Comparison of ENCODE assay signal across 23 cellular contexts in the genomic region with DNA sequence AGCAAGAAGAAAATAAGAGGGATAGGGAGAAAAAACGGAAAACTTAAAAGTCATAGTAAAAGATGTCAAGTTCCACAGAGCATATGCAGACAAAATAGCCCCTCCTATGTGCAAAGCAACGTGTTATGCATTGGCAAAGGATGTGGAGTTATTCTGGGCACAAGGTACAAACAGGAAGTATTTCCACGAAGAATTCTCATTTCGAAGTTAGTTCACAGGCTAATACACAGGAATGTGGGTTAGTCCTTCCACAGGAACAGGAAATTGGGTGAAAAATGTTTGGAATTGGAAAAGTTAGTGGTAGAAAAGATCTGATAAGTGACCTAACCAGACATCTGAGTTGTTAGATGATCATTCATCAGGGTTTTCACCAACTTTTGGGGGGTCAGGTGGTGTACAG.
A peak's percentile ranks its signal among the peaks of the same experiment; 100 is the strongest.
DNase-seq lines count a peak whose midpoint lies in the region; ATAC-seq and TF ChIP-seq lines count a peak whose summit lies in the region.
"Had no signal": no experiment of that assay in that cellular context is flagged by ENCODE, and none has a peak within 500 bp of the region (broad histone marks: within the 10 kb centered on the region; RNA-seq: fewer than 3 reads in every experiment).

No MANE protein-coding gene starts in this region.

- no peak overlapping the region for H3K4me3 ChIP-seq in adipocyte (ENCODE audit: low read length)
- H3K4me3 ChIP-seq in mesendoderm (ENCODE audit: low read length) = no peak overlapping the region
- no peak overlapping the region for H3K4me3 ChIP-seq in tibial artery
- H3K4me3 ChIP-seq: K562, psoas muscle had no signal

- H4K5ac ChIP-seq in mesendoderm (ENCODE audit: low read length) = no peak overlapping the region

- H3K79me1 ChIP-seq in mesendoderm (ENCODE audit: low read length) = no peaks in the 10 kb centered on the region

- DNase-seq in EH (ENCODE audit: low read depth) (peak; percentile 59), adipocyte (ENCODE audit: low read depth) (peak; percentile 47), mesendoderm (peak; percentile 4), tibial artery (no peak), NCI-H187 treated with DMSO at 0.1 percent for 48 hours (lab: John Stamatoyannopoulos, UW) (no peak), HK-2 (ENCODE audit: unreplicated experiment) (no peak)
- no peak for DNase-seq in stimulated activated effector memory CD8-positive, alpha-beta T cell treated with anti-CD3 and anti-CD28 coated beads, Interleukin-12 subunit alpha, Interleukin-12 subunit beta, amount 100 ng/mL, for 72 hours (ENCODE audit: low spot score in 2 of 2)
- DNase-seq: activated CD4-positive, alpha-beta T cell treated with anti-CD3 and anti-CD28 coated beads for 36 hours; activated gamma-delta T cell; activated naive CD8-positive, alpha-beta T cell treated with anti-CD3 and anti-CD28 coated beads, Interleukin-2, amount 50 U/mL, for 24 hours; activated T-cell treated with anti-CD3 and anti-CD28 coated beads, Interleukin-2, amount 50 U/mL, for 1 hour; brain microvascular endothelial cell; DMS153; endodermal cell; GDM1; kidney; MM.1S; NCI-H1436 treated with DMSO at 0.1 percent for 48 hours; psoas muscle; small intestine; stimulated activated CD4-positive, alpha-beta T cell treated with anti-CD3 and anti-CD28 coated beads, Interleukin-2, amount 100 ng/mL, for 24 hours; T-helper 17 cell had no signal

- H3K27ac Mint-ChIP-seq in stimulated activated effector memory CD8-positive, alpha-beta T cell treated with anti-CD3 and anti-CD28 coated beads, Interleukin-12 subunit alpha, Interleukin-12 subunit beta, amount 100 ng/mL, for 72 hours = no peak overlapping the region
- H3K27ac Mint-ChIP-seq: activated CD4-positive, alpha-beta T cell treated with anti-CD3 and anti-CD28 coated beads for 36 hours; activated naive CD8-positive, alpha-beta T cell treated with anti-CD3 and anti-CD28 coated beads, Interleukin-2, amount 50 U/mL, for 24 hours; endodermal cell; T-helper 17 cell had no signal

- H3K4me3 Mint-ChIP-seq in stimulated activated effector memory CD8-positive, alpha-beta T cell treated with anti-CD3 and anti-CD28 coated beads, Interleukin-12 subunit alpha, Interleukin-12 subunit beta, amount 100 ng/mL, for 72 hours = no peak overlapping the region
- H3K4me3 Mint-ChIP-seq: activated CD4-positive, alpha-beta T cell treated with anti-CD3 and anti-CD28 coated beads for 36 hours; activated naive CD8-positive, alpha-beta T cell treated with anti-CD3 and anti-CD28 coated beads, Interleukin-2, amount 50 U/mL, for 24 hours; endodermal cell; T-helper 17 cell had no signal

- H3K56ac ChIP-seq in mesendoderm (ENCODE audit: low read length) = no peak overlapping the region

- no peak for ATAC-seq in stimulated activated effector memory CD8-positive, alpha-beta T cell treated with anti-CD3 and anti-CD28 coated beads, Interleukin-12 subunit alpha, Interleukin-12 subunit beta, amount 100 ng/mL, for 72 hours
- ATAC-seq: activated CD4-positive, alpha-beta T cell treated with anti-CD3 and anti-CD28 coated beads for 36 hours; activated naive CD8-positive, alpha-beta T cell treated with anti-CD3 and anti-CD28 coated beads, Interleukin-2, amount 50 U/mL, for 24 hours; K562; psoas muscle; T-helper 17 cell had no signal

- H3K36me3 ChIP-seq in adipocyte (ENCODE audit: control insufficient read depth, insufficient read depth, low read length, severe bottlenecking) (peaks cover 40% of the 10 kb centered on the region), mesendoderm (ENCODE audit: control insufficient read depth, insufficient read depth, low read length) (no peaks in the 10 kb centered on the region), tibial artery (no peaks in the 10 kb centered on the region)
- H3K36me3 ChIP-seq: brain microvascular endothelial cell had no signal

- H3K4ac ChIP-seq in mesendoderm (ENCODE audit: low read depth, low read length) = no peak overlapping the region

- no peak overlapping the region for H3K4me2 ChIP-seq in mesendoderm (ENCODE audit: low read length)

- H3K36me3 Mint-ChIP-seq in stimulated activated effector memory CD8-positive, alpha-beta T cell treated with anti-CD3 and anti-CD28 coated beads, Interleukin-12 subunit alpha, Interleukin-12 subunit beta, amount 100 ng/mL, for 72 hours = no peaks in the 10 kb centered on the region

- H3K4me1 ChIP-seq in adipocyte (ENCODE audit: control insufficient read depth, insufficient read depth, low read length) (peaks cover 93% of the 10 kb centered on the region), mesendoderm (ENCODE audit: control insufficient read depth, low read depth, low read length) (no peaks in the 10 kb centered on the region), tibial artery (peaks cover 0 to 91% (median 52%) of the 10 kb centered on the region in 4 donors)

- H3K27ac ChIP-seq in mesendoderm (ENCODE audit: low read depth, low read length) (no peak overlapping the region), tibial artery (peak overlapping the region; percentile 71 to 84)
- H3K27ac ChIP-seq: brain microvascular endothelial cell, psoas muscle had no signal

- H3K4me1 Mint-ChIP-seq in stimulated activated effector memory CD8-positive, alpha-beta T cell treated with anti-CD3 and anti-CD28 coated beads, Interleukin-12 subunit alpha, Interleukin-12 subunit beta, amount 100 ng/mL, for 72 hours = no peaks in the 10 kb centered on the region
- H3K4me1 Mint-ChIP-seq: activated CD4-positive, alpha-beta T cell treated with anti-CD3 and anti-CD28 coated beads for 36 hours; T-helper 17 cell had no signal

- H3K27me3 ChIP-seq in adipocyte (replicated peaks; ENCODE audit: control insufficient read depth, insufficient read depth, low read length) = no peaks in the 10 kb centered on the region
- no peaks in the 10 kb centered on the region for H3K27me3 ChIP-seq in mesendoderm (ENCODE audit: insufficient read depth, low read length, poor library complexity)
- H3K27me3 ChIP-seq in tibial artery = no peaks in the 10 kb centered on the region
- H3K27me3 ChIP-seq: brain microvascular endothelial cell had no signal

- no peak overlapping the region for H3K23ac ChIP-seq in mesendoderm (ENCODE audit: low read length)

- H2BK120ac ChIP-seq in mesendoderm (ENCODE audit: low read depth, low read length) = no peak overlapping the region

- intact Hi-C loops in tibial artery (cut with DNase I; ENCODE audit: low total_unique reads) = no loop called here

- no peak overlapping the region for H2BK5ac ChIP-seq in mesendoderm (ENCODE audit: low read length)

- no peak overlapping the region for H2AK5ac ChIP-seq in mesendoderm (ENCODE audit: low read length)

- H3K9ac ChIP-seq in adipocyte (ENCODE audit: low read length) = peak overlapping the region; percentile 86
- no peak overlapping the region for H3K9ac ChIP-seq in mesendoderm (ENCODE audit: low read length)

- no peak overlapping the region for H3K18ac ChIP-seq in mesendoderm (ENCODE audit: low read length)

- H3K9me3 ChIP-seq in adipocyte (ENCODE audit: control insufficient read depth, low read length) (no peaks in the 10 kb centered on the region), tibial artery (no peaks in the 10 kb centered on the region)
- H3K9me3 ChIP-seq: psoas muscle had no signal

- no peaks in the 10 kb centered on the region for H3K9me3 Mint-ChIP-seq in stimulated activated effector memory CD8-positive, alpha-beta T cell treated with anti-CD3 and anti-CD28 coated beads, Interleukin-12 subunit alpha, Interleukin-12 subunit beta, amount 100 ng/mL, for 72 hours
- H3K9me3 Mint-ChIP-seq: activated naive CD8-positive, alpha-beta T cell treated with anti-CD3 and anti-CD28 coated beads, Interleukin-2, amount 50 U/mL, for 24 hours; endodermal cell had no signal

- no peaks in the 10 kb centered on the region for H3K79me2 ChIP-seq in mesendoderm (ENCODE audit: control insufficient read depth, insufficient read depth, low read length)

- no CpG with 5 or more reads among the region's 4 CpGs for WGBS in mesendoderm (ENCODE audit: extremely low coverage, insufficient coverage, low lambda C conversion rate)

- H2BK15ac ChIP-seq in mesendoderm (replicated peaks; ENCODE audit: low read depth) = no peak overlapping the region

- TF ChIP-seq CTCF in tibial artery (IDR thresholded peaks at IDR 0.05) = no peak

- H4K8ac ChIP-seq in mesendoderm (ENCODE audit: low read depth, low read length) = no peak overlapping the region

Comparison
In these comparisons a context has a peak if more than half of its experiments do, and no peak if none do; other contexts are left out.
1. DNase-seq: peak in EH (single experiment), adipocyte (single experiment) and mesendoderm (single experiment); none in tibial artery (0 of 2), NCI-H187 treated with DMSO at 0.1 percent for 48 hours (single experiment), HK-2 (single experiment) and stimulated activated effector memory CD8-positive, alpha-beta T cell treated with anti-CD3 and anti-CD28 coated beads, Interleukin-12 subunit alpha, Interleukin-12 subunit beta, amount 100 ng/mL, for 72 hours (0 of 2).